In the genomic region with DNA sequence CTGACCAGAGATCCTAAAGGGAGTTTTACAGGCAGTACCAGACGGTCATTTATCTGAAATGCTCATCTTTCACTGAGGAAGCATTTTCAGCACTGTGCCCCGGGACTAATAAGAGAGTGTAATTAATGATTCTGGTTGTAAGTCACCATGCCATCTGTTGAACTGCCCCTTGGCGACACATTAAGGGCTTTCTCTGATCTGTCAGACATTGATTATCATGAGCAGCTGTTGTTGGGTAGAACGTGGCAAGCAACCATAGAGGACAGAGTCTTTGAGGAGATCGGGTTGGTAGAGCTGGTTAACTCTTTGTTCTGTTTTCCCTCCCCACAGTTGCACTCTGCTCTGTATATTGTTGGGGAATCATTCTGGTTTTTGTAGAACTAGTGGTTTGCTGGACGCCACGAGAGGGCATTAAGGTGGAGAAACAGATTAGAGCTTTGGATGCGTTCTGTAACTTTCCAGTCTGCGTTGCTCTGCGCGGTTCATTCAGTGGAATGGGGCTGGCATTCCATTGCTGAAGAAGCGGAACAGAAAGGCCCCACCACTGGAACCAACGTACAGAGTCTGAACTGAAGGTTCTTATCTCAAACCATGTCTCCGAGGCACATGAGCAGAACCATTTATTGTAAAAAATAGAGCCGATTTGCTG, we compare ENCODE assay signal across 1 cellular context.
TF ChIP-seq lines count a peak whose summit lies in the region.

No MANE protein-coding gene starts in this region.

TF ChIP-seq in SK-N-SH treated with all-trans-retinoic acid at 6 μM for 48 hours, 23 proteins besides CTCF, POLR2A, EP300 and RAD21 (continued from another document):
- TF ChIP-seq, protein P1, sequence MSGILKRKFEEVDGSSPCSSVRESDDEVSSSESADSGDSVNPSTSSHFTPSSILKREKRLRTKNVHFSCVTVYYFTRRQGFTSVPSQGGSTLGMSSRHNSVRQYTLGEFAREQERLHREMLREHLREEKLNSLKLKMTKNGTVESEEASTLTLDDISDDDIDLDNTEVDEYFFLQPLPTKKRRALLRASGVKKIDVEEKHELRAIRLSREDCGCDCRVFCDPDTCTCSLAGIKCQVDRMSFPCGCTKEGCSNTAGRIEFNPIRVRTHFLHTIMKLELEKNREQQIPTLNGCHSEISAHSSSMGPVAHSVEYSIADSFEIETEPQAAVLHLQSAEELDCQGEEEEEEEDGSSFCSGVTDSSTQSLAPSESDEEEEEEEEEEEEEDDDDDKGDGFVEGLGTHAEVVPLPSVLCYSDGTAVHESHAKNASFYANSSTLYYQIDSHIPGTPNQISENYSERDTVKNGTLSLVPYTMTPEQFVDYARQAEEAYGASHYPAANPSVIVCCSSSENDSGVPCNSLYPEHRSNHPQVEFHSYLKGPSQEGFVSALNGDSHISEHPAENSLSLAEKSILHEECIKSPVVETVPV (CRISPR knock-in tag; IDR thresholded peaks at IDR 0.05): no peak
- TF ChIP-seq, protein P2, sequence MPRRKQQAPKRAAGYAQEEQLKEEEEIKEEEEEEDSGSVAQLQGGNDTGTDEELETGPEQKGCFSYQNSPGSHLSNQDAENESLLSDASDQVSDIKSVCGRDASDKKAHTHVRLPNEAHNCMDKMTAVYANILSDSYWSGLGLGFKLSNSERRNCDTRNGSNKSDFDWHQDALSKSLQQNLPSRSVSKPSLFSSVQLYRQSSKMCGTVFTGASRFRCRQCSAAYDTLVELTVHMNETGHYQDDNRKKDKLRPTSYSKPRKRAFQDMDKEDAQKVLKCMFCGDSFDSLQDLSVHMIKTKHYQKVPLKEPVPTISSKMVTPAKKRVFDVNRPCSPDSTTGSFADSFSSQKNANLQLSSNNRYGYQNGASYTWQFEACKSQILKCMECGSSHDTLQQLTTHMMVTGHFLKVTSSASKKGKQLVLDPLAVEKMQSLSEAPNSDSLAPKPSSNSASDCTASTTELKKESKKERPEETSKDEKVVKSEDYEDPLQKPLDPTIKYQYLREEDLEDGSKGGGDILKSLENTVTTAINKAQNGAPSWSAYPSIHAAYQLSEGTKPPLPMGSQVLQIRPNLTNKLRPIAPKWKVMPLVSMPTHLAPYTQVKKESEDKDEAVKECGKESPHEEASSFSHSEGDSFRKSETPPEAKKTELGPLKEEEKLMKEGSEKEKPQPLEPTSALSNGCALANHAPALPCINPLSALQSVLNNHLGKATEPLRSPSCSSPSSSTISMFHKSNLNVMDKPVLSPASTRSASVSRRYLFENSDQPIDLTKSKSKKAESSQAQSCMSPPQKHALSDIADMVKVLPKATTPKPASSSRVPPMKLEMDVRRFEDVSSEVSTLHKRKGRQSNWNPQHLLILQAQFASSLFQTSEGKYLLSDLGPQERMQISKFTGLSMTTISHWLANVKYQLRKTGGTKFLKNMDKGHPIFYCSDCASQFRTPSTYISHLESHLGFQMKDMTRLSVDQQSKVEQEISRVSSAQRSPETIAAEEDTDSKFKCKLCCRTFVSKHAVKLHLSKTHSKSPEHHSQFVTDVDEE (CRISPR knock-in tag; IDR thresholded peaks at IDR 0.05): peak; percentile 68; the same call in 1 of the 2 replicates
- TF ChIP-seq, protein P3, sequence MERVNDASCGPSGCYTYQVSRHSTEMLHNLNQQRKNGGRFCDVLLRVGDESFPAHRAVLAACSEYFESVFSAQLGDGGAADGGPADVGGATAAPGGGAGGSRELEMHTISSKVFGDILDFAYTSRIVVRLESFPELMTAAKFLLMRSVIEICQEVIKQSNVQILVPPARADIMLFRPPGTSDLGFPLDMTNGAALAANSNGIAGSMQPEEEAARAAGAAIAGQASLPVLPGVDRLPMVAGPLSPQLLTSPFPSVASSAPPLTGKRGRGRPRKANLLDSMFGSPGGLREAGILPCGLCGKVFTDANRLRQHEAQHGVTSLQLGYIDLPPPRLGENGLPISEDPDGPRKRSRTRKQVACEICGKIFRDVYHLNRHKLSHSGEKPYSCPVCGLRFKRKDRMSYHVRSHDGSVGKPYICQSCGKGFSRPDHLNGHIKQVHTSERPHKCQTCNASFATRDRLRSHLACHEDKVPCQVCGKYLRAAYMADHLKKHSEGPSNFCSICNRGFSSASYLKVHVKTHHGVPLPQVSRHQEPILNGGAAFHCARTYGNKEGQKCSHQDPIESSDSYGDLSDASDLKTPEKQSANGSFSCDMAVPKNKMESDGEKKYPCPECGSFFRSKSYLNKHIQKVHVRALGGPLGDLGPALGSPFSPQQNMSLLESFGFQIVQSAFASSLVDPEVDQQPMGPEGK (CRISPR knock-in tag; IDR thresholded peaks at IDR 0.05; ENCODE audit: borderline replicate concordance): no peak
- TF ChIP-seq ARNTL (CRISPR knock-in tag; IDR thresholded peaks at IDR 0.05; ENCODE audit: borderline replicate concordance, low read depth): no peak
